In the genomic region with DNA sequence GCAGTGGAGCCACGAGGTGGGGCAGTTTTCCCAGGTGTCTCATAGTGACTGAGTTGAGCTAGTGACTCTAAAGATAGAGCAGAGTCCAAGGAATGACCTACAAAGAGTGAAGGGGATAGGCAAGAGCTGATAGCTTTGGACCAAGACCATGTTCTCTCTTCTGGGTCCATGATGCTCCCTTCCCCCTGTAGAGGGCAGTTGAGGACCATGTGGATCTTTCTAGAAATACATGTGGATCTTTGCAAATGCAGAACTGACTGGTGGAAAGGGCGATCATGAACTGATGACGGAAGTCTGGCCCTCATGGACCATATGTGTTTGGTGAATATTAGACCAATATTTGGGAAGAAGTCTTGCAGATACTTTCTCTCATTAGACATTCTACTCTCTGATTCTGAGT, we compare ENCODE assay signal across 22 cellular contexts. TPM values are rescaled to one million over a fixed set of nuclear protein-coding genes. Genes with fewer than 3 reads are reported as not detected.
"Had no signal": no experiment of that assay in that cellular context is flagged by ENCODE, and none has a peak within 500 bp of the region (broad histone marks: within the 10 kb centered on the region; RNA-seq: fewer than 3 reads in every experiment).

No MANE protein-coding gene starts in this region.

- H3K4me3 ChIP-seq: adrenal gland, dorsolateral prefrontal cortex, lung, thyroid gland had no signal

- H3K27ac ChIP-seq: adrenal gland, dorsolateral prefrontal cortex, epithelial cell of prostate, thyroid gland, WERI-Rb-1 had no signal

- ATAC-seq: activated naive CD4-positive, alpha-beta T cell treated with anti-CD3 and anti-CD28 coated beads, Interleukin-2, amount 50 U/mL, for 72 hours; left lobe of liver had no signal

- H3K9me3 ChIP-seq: adrenal gland, thyroid gland had no signal

- H3K4me1 ChIP-seq: adrenal gland, thyroid gland had no signal

- H3K27me3 ChIP-seq: adrenal gland, dorsolateral prefrontal cortex, thyroid gland had no signal

- H3K36me3 ChIP-seq: adrenal gland, thyroid gland, WERI-Rb-1 had no signal

- DNase-seq: activated CD4-positive, alpha-beta T cell treated with anti-CD3 and anti-CD28 coated beads for 1 hour; activated gamma-delta T cell treated with Interleukin-2 at 50 U/mL for 16 hours; caudate nucleus; dorsolateral prefrontal cortex; kidney; stimulated activated CD4-positive, alpha-beta T cell treated with anti-CD3 and anti-CD28 coated beads, Interleukin-12 subunit alpha, Interleukin-12 subunit beta, amount 100 ng/mL, for 4 hours; stimulated activated CD4-positive, alpha-beta T cell treated with anti-CD3 and anti-CD28 coated beads, Interleukin-1b, Interleukin-23, amount 100 ng/mL, for 48 hours; stimulated activated CD8-positive, alpha-beta memory T cell treated with anti-CD3 and anti-CD28 coated beads, Interleukin-4, amount 100 ng/mL, for 48 hours; stimulated activated naive CD4-positive, alpha-beta T cell treated with Interleukin-2 at 50 U/mL for 16 hours; T-helper 2 cell; thyroid gland; WERI-Rb-1 had no signal

RNA-seq across cellular contexts. Expression of a gene that starts 6.9 kb away (rescaled TPM):
- total RNA-seq: activated CD8-positive, alpha-beta memory T cell treated with anti-CD3 and anti-CD28 coated beads for 36 hours; adrenal gland; dorsolateral prefrontal cortex; kidney; left lobe of liver; lung; mesothelial cell of epicardium; ureter had no signal
- polyA plus RNA-seq: adrenal gland, lung had no signal

RNA-seq across cellular contexts. Expression of a gene that starts 45.1 kb away (rescaled TPM):
- total RNA-seq: activated CD8-positive, alpha-beta memory T cell treated with anti-CD3 and anti-CD28 coated beads for 36 hours; activated naive CD4-positive, alpha-beta T cell treated with anti-CD3 and anti-CD28 coated beads, Interleukin-2, amount 50 U/mL, for 72 hours; adrenal gland; dorsolateral prefrontal cortex; kidney; left lobe of liver; lung; mesothelial cell of epicardium; renal cortical epithelial cell; subcutaneous adipose tissue; thyroid gland; ureter had no signal
- polyA plus RNA-seq: adrenal gland, lung had no signal
